ENCODE assay signal across 10 cellular contexts in genomic region chr6:32432050-32432450, GRCh38. TPM values are rescaled to one million over a fixed set of nuclear protein-coding genes. Genes with fewer than 3 reads are reported as not detected.
DNase-seq lines count a peak whose midpoint lies in the region; ATAC-seq, FAIRE-seq and TF ChIP-seq lines count a peak whose summit lies in the region.
"Had no signal": no experiment of that assay in that cellular context is flagged by ENCODE, and none has a peak within 500 bp of the region (broad histone marks: within the 10 kb centered on the region; RNA-seq: fewer than 3 reads in every experiment).

No MANE protein-coding gene starts in this region.

- H3K4me2 ChIP-seq in endothelial cell of umbilical vein (ENCODE audit: insufficient read depth, low read length): no peak overlapping the region

- H3K27me3 ChIP-seq in endothelial cell of umbilical vein (ENCODE audit: control insufficient read depth in 2 of 2, insufficient read depth in 2 of 2, low read length in 2 of 2): peaks cover 20 to 27% of the 10 kb centered on the region in 2 experiments

- CTCF ChIA-PET in endothelial cell of umbilical vein (lab: Charles Lee): interaction anchor here (0.8 to 4.0 kb wide), 10 partner anchors 187 to 440 kb away, joined by 3 to 45 read pairs (median 6); no protein-coding TSS in a partner anchor

- H3K9me3 ChIP-seq in endothelial cell of umbilical vein (replicated peaks; ENCODE audit: control insufficient read depth, insufficient read depth, low read length): no peaks in the 10 kb centered on the region

- H4K20me1 ChIP-seq in endothelial cell of umbilical vein (replicated peaks; ENCODE audit: control insufficient read depth, extremely low read depth, insufficient read depth, low read length): no peaks in the 10 kb centered on the region

- intact Hi-C loops in endothelial cell of umbilical vein (cut with micrococcal nuclease): loop anchor here (1.0 to 5.0 kb wide), 3 partner anchors 268 to 435 kb away; no protein-coding TSS in a partner anchor

- no peaks in the 10 kb centered on the region for H3K36me3 ChIP-seq in endothelial cell of umbilical vein (ENCODE audit: control insufficient read depth in 2 of 2, extremely low read depth in 1 of 2, insufficient read depth in 2 of 2, low read length in 2 of 2)

- TF ChIP-seq CTCF in endothelial cell of umbilical vein (IDR thresholded peaks at IDR 0.05; ENCODE audit: extremely low read depth in 1 of 2, insufficient read depth in 1 of 2, low read depth in 1 of 2, low read length in 2 of 2) (peak in 1 of 2 donors; percentile 12), retinal pigment epithelial cell (conservative IDR thresholded peaks at IDR 0.05; ENCODE audit: low read depth, low read length) (peak; percentile 40)

- H3K27ac ChIP-seq in endothelial cell of umbilical vein (ENCODE audit: insufficient read depth, low read depth, low read length): no peak overlapping the region

- dilution Hi-C loops in endothelial cell of umbilical vein (cut with MboI; ENCODE audit: extremely low pct_ligation_motif_present, low sequenced_read_pairs): no loop called here

- no peaks in the 10 kb centered on the region for H3K9me1 ChIP-seq in endothelial cell of umbilical vein (replicated peaks; ENCODE audit: control insufficient read depth, extremely low read depth, insufficient read depth, low read length)

- POLR2A ChIA-PET in endothelial cell of umbilical vein (lab: Charles Lee): no interaction called here

- H3K4me3 ChIP-seq in endothelial cell of umbilical vein (replicated peaks in 1 of 3; ENCODE audit: insufficient read depth in 1 of 3, low read depth in 1 of 3, low read length in 3 of 3) (no peak overlapping the region), retinal pigment epithelial cell (ENCODE audit: low read length) (no peak overlapping the region)

- BruUV-seq in endothelial cell of umbilical vein (replicated peaks; lab: Mats Ljungman, UMichigan): no TSS peak

- ATAC-seq in GM21360 (IDR thresholded peaks at IDR 0.05; ENCODE audit: unreplicated experiment) (no peak), GM18519 (IDR thresholded peaks at IDR 0.05; ENCODE audit: low FRiP score, unreplicated experiment) (no peak)

- DNase-seq in DMS79 treated with DMSO at 0.1 percent for 48 hours (lab: John Stamatoyannopoulos, UW): peak; percentile 7
- no peak for DNase-seq in DMS79 (lab: John Stamatoyannopoulos, UW)
- DNase-seq in NCI-H69 (lab: John Stamatoyannopoulos, UW): peak; percentile 5
- peak; percentile 51 for DNase-seq in endothelial cell of umbilical vein (ENCODE audit: low read depth, low spot score)
- no peak for DNase-seq in retinal pigment epithelial cell (ENCODE audit: low read depth)
- no peak for DNase-seq in AG08395 (ENCODE audit: low spot score)

- no peak overlapping the region for H3K9ac ChIP-seq in endothelial cell of umbilical vein (replicated peaks; ENCODE audit: extremely low read depth, insufficient read depth, low read length)

- TF ChIP-seq POLR2A in endothelial cell of umbilical vein (IDR thresholded peaks at IDR 0.05; ENCODE audit: low read depth, low read length): no peak

- FAIRE-seq in endothelial cell of umbilical vein (lab: Jason Lieb, UNC): peak; percentile 37

- no peak overlapping the region for H2AFZ ChIP-seq in endothelial cell of umbilical vein (ENCODE audit: low read depth, low read length)

- H3K79me2 ChIP-seq in endothelial cell of umbilical vein (ENCODE audit: control insufficient read depth, insufficient read depth, low read length): no peaks in the 10 kb centered on the region

- no peaks in the 10 kb centered on the region for H3K4me1 ChIP-seq in endothelial cell of umbilical vein (ENCODE audit: control insufficient read depth, extremely low read depth, insufficient read depth, low read length)

TF ChIP-seq in endothelial cell of umbilical vein, 7 proteins besides CTCF, POLR2A, EP300 and RAD21:
- no peak for TF ChIP-seq FOS (IDR thresholded peaks at IDR 0.05; ENCODE audit: borderline replicate concordance, insufficient read depth, low read length)
- no peak for TF ChIP-seq JUN (IDR thresholded peaks at IDR 0.05; ENCODE audit: borderline replicate concordance, insufficient read depth, insufficient read length, low read depth)
- TF ChIP-seq MAX (IDR thresholded peaks at IDR 0.05; ENCODE audit: insufficient read depth, insufficient read length): no peak
- no peak for TF ChIP-seq EZH2 (IDR thresholded peaks at IDR 0.05; ENCODE audit: borderline replicate concordance, low read depth, low read length, severe bottlenecking)
- no peak for TF ChIP-seq POLR2AphosphoS5 (IDR thresholded peaks at IDR 0.05; ENCODE audit: insufficient read depth, low read depth, low read length)
- no peak for TF ChIP-seq GATA2 (IDR thresholded peaks at IDR 0.05; ENCODE audit: insufficient read depth, insufficient read length, low read depth, low read length)
- TF ChIP-seq MYC (IDR thresholded peaks at IDR 0.05; ENCODE audit: low read depth, low read length): no peak

RNA-seq across cellular contexts. Expression of gene HLA-DRA, which starts 7.6 kb away (rescaled TPM):
- total RNA-seq in endothelial cell of umbilical vein: not detected in 2 replicates
- not detected in 2 replicates for polyA plus RNA-seq in endothelial cell of umbilical vein
- not detected in 2 replicates for polyA plus RNA-seq in endothelial cell of umbilical vein (2011; cell fraction: cytosol; rRNA removed)
- polyA plus RNA-seq in endothelial cell of umbilical vein (2011; cell fraction: nucleus; rRNA removed): not detected in 2 replicates
- not detected in 2 replicates for polyA plus RNA-seq in endothelial cell of umbilical vein (2012)
- polyA minus RNA-seq in endothelial cell of umbilical vein: not detected in 2 replicates
- not detected for polyA minus RNA-seq in endothelial cell of umbilical vein (2011; cell fraction: cytosol; rRNA and poly(A)+ RNA removed)
- not detected in 2 replicates for polyA minus RNA-seq in endothelial cell of umbilical vein (2011; cell fraction: nucleus; rRNA and poly(A)+ RNA removed)
- polyA plus RNA-seq: BJ had no signal

RNA-seq across cellular contexts. Expression of gene BTNL2, which starts 25.1 kb away (rescaled TPM):
- not detected in 2 replicates for total RNA-seq in endothelial cell of umbilical vein
- not detected in 2 replicates for polyA plus RNA-seq in endothelial cell of umbilical vein
- polyA plus RNA-seq in endothelial cell of umbilical vein (2011; cell fraction: cytosol; rRNA removed): not detected in 2 replicates
- not detected in 2 replicates for polyA plus RNA-seq in endothelial cell of umbilical vein (2011; cell fraction: nucleus; rRNA removed)
- not detected in 2 replicates for polyA plus RNA-seq in endothelial cell of umbilical vein (2012)
- polyA minus RNA-seq in endothelial cell of umbilical vein: not detected in 2 replicates
- not detected for polyA minus RNA-seq in endothelial cell of umbilical vein (2011; cell fraction: cytosol; rRNA and poly(A)+ RNA removed)
- polyA minus RNA-seq in endothelial cell of umbilical vein (2011; cell fraction: nucleus; rRNA and poly(A)+ RNA removed): not detected in 2 replicates
- total RNA-seq: T-helper 2 cell treated with Interferon-gamma antibody and Interleukin-4, amounts not matched to agents 100 ng/mL and 5 ng/mL, for 36 hours had no signal
- polyA plus RNA-seq: BJ had no signal

Comparison
In these comparisons a context has a peak if more than half of its experiments do, and no peak if none do; other contexts are left out.
1. DNase-seq: peak in DMS79 treated with DMSO at 0.1 percent for 48 hours (single experiment), NCI-H69 (single experiment) and endothelial cell of umbilical vein (single experiment); none in DMS79 (single experiment), retinal pigment epithelial cell (single experiment) and AG08395 (single experiment).